23 cellular contexts compared by ENCODE assay signal in genomic region chr13:19072543-19072942, GRCh38.
DNase-seq lines count a peak whose midpoint lies in the region; ATAC-seq and TF ChIP-seq lines count a peak whose summit lies in the region.
"Had no signal": no experiment of that assay in that cellular context is flagged by ENCODE, and none has a peak within 500 bp of the region (broad histone marks: within the 10 kb centered on the region; RNA-seq: fewer than 3 reads in every experiment).

No MANE protein-coding gene starts in this region.

- peaks cover 0 to 5% (median 0%) of the 10 kb centered on the region in 11 donors for H3K9me3 ChIP-seq in heart right ventricle
- no peaks in the 10 kb centered on the region for H3K9me3 ChIP-seq in vagina
- H3K9me3 ChIP-seq: A549; BE2C; BLaER1 treated with 17β-estradiol and CSF1 and Interleukin-3, amounts not matched to agents 10 nM and 100 nM had no signal

- H3K36me3 ChIP-seq in heart right ventricle (no peaks in the 10 kb centered on the region), vagina (no peaks in the 10 kb centered on the region)
- H3K36me3 ChIP-seq: BE2C; BLaER1 treated with 17β-estradiol and CSF1 and Interleukin-3, amounts not matched to agents 10 nM and 100 nM had no signal

- H3K27me3 ChIP-seq in heart right ventricle (no peaks in the 10 kb centered on the region), vagina (no peaks in the 10 kb centered on the region)
- H3K27me3 ChIP-seq: BE2C; BLaER1 treated with 17β-estradiol and CSF1 and Interleukin-3, amounts not matched to agents 10 nM and 100 nM had no signal

- no peaks in the 10 kb centered on the region for H3K4me1 ChIP-seq in heart right ventricle
- H3K4me1 ChIP-seq in vagina, result no peaks in the 10 kb centered on the region
- H3K4me1 ChIP-seq: A549; BE2C; BLaER1 treated with 17β-estradiol and CSF1 and Interleukin-3, amounts not matched to agents 10 nM and 100 nM had no signal

- no peak for ATAC-seq in heart right ventricle
- no peak for ATAC-seq in GM18873 (IDR thresholded peaks at IDR 0.05; ENCODE audit: low FRiP score, unreplicated experiment)
- no peak for ATAC-seq in HG02870 (IDR thresholded peaks at IDR 0.05; ENCODE audit: unreplicated experiment)
- ATAC-seq: A549 had no signal

- DNase-seq in cardiac septum (ENCODE audit: low spot score) (peak; percentile 69), heart right ventricle (no peak), islet precursor cell (peak; percentile 20), posterior vena cava (ENCODE audit: low spot score) (peak; percentile 31), vagina (ENCODE audit: extremely low spot score in 2 of 2) (peak; percentile 72), GM10266 (ENCODE audit: extremely low spot score) (no peak)
- DNase-seq: 8988T; ACHN; AML-193; BE2C; CD4-positive, alpha-beta T cell; CD8-positive, alpha-beta memory T cell; DMS 273 treated with DMSO at 0.1 percent for 48 hours; DMS79; EL; GDM1; GM23248; H7; HCEC 1CT had no signal

- intact Hi-C loops in cardiac septum (cut with DNase I) (no loop called here), heart right ventricle (cut with DNase I) (no loop called here), posterior vena cava (cut with DNase I) (no loop called here), vagina (cut with DNase I) (no loop called here)

- 83 to 86% methylated on average over 4 of the region's 4 CpGs for WGBS in heart right ventricle, 2 donors

- no peak for TF ChIP-seq CTCF in heart right ventricle (IDR thresholded peaks at IDR 0.05)
- no peak for TF ChIP-seq CTCF in vagina (IDR thresholded peaks at IDR 0.05)
- TF ChIP-seq CTCF in GM10266 (IDR thresholded peaks at IDR 0.05; ENCODE audit: control insufficient read depth, insufficient read depth, low read depth, missing control alignments), result no peak

- H3K4me3 ChIP-seq in heart right ventricle (no peak overlapping the region), vagina (no peak overlapping the region)
- H3K4me3 ChIP-seq: A549; BLaER1 treated with 17β-estradiol and CSF1 and Interleukin-3, amounts not matched to agents 10 nM and 100 nM; GM23248 had no signal

- H3K27ac ChIP-seq in heart right ventricle, result no peak overlapping the region
- no peak overlapping the region for H3K27ac ChIP-seq in vagina
- H3K27ac ChIP-seq: A549; BLaER1 treated with 17β-estradiol and CSF1 and Interleukin-3, amounts not matched to agents 10 nM and 100 nM; GM23248 had no signal

- TF ChIP-seq POLR2A in vagina (IDR thresholded peaks at IDR 0.05), result no peak

Comparison
In these comparisons a context has a peak if more than half of its experiments do, and no peak if none do; other contexts are left out.
1. DNase-seq: peak in cardiac septum (single experiment), islet precursor cell (single experiment), posterior vena cava (single experiment) and vagina (2 of 2); none in heart right ventricle (0 of 2) and GM10266 (single experiment).